In genomic region chr12:68939500-68939899, GRCh38 we compare ENCODE assay signal across 23 cellular contexts. TPM values are rescaled to one million over a fixed set of nuclear protein-coding genes. Genes with fewer than 3 reads are reported as not detected.
DNase-seq lines count a peak whose midpoint lies in the region; ATAC-seq and TF ChIP-seq lines count a peak whose summit lies in the region.
"Had no signal": no experiment of that assay in that cellular context is flagged by ENCODE, and none has a peak within 500 bp of the region (broad histone marks: within the 10 kb centered on the region; RNA-seq: fewer than 3 reads in every experiment).

No MANE protein-coding gene starts in this region.

- H3K4me1 ChIP-seq in esophagus muscularis mucosa = no peaks in the 10 kb centered on the region
- H3K4me1 ChIP-seq: Peyer's patch, SJSA1 had no signal

- WGBS in esophagus muscularis mucosa = 66% methylated on average over 1 of the region's 1 CpG

- ATAC-seq in left colon (peak; percentile 54), sciatic nerve (peak; percentile 50), HG03432 (IDR thresholded peaks at IDR 0.05; ENCODE audit: unreplicated experiment) (no peak)
- ATAC-seq: CD8-positive, alpha-beta T cell had no signal

- no peaks in the 10 kb centered on the region for H3K9me3 ChIP-seq in esophagus muscularis mucosa
- H3K9me3 ChIP-seq: Peyer's patch, SJSA1 had no signal

- no peak for TF ChIP-seq EP300 in esophagus muscularis mucosa (IDR thresholded peaks at IDR 0.05)

- no peak for TF ChIP-seq CTCF in esophagus muscularis mucosa (IDR thresholded peaks at IDR 0.05)

- TF ChIP-seq POLR2A in esophagus muscularis mucosa (IDR thresholded peaks at IDR 0.05; ENCODE audit: low read depth) = no peak

- intact Hi-C loops in left colon (cut with DNase I, micrococcal nuclease) (no loop called here), sciatic nerve (cut with DNase I) (no loop called here), esophagus muscularis mucosa (cut with DNase I) (no loop called here)

- DNase-seq in HCEC 1CT (peak; percentile 13), amniotic epithelial cell (ENCODE audit: low read depth) (peak; percentile 60), left colon (no peak), sciatic nerve (ENCODE audit: low spot score) (no peak), esophagus muscularis mucosa (ENCODE audit: extremely low spot score) (no peak), RPMI8226 (no peak)
- DNase-seq in activated CD4-positive, alpha-beta T cell treated with anti-CD3 and anti-CD28 coated beads, Interleukin-2, amount 50 U/mL, for 4 hours = no peak
- DNase-seq: ACHN; Calu3; CD8-positive, alpha-beta T cell; DMS153; KBM-7; NCI-H1105; NCI-H146; NCI-H2029; NCI-H226; NCI-H524; NCI-H774; Peyer's patch had no signal

- no peak overlapping the region for H3K27ac ChIP-seq in esophagus muscularis mucosa (replicated peaks in 1 of 4)
- H3K27ac ChIP-seq: BLaER1 treated with 17β-estradiol and CSF1 and Interleukin-3, amounts not matched to agents 10 nM and 100 nM; Peyer's patch; SJSA1 had no signal

- no peaks in the 10 kb centered on the region for H3K36me3 ChIP-seq in esophagus muscularis mucosa
- H3K36me3 ChIP-seq: BLaER1 treated with 17β-estradiol and CSF1 and Interleukin-3, amounts not matched to agents 10 nM and 100 nM; Peyer's patch; SJSA1 had no signal

- peaks cover 0 to under 1% (median 0%) of the 10 kb centered on the region in 4 donors for H3K27me3 ChIP-seq in esophagus muscularis mucosa
- H3K27me3 ChIP-seq: Peyer's patch, SJSA1 had no signal

- no peak overlapping the region for H3K4me3 ChIP-seq in esophagus muscularis mucosa
- H3K4me3 ChIP-seq: BLaER1 treated with 17β-estradiol and CSF1 and Interleukin-3, amounts not matched to agents 10 nM and 100 nM; Peyer's patch; SJSA1 had no signal

RNA-seq across cellular contexts. Expression of gene CPM, which starts 6.5 kb away (rescaled TPM):
- total RNA-seq in left colon (100 to 1,000 TPM in 1 of 2 donors, 10 to 100 TPM in 1; 98.0 to 109 TPM), sciatic nerve (32.5 TPM), esophagus muscularis mucosa (10 to 100 TPM; 30.2 to 51.9 (median 35.0) TPM)
- total RNA-seq: G401 had no signal

Comparison
In these comparisons a context has a peak if more than half of its experiments do, and no peak if none do; other contexts are left out.
1. DNase-seq: peak in HCEC 1CT (single experiment) and amniotic epithelial cell (single experiment); none in left colon (0 of 2), sciatic nerve (single experiment), activated CD4-positive, alpha-beta T cell treated with anti-CD3 and anti-CD28 coated beads, Interleukin-2, amount 50 U/mL, for 4 hours (0 of 2), esophagus muscularis mucosa (single experiment) and RPMI8226 (single experiment).